ENCODE assay signal across 18 cellular contexts in the genomic region with DNA sequence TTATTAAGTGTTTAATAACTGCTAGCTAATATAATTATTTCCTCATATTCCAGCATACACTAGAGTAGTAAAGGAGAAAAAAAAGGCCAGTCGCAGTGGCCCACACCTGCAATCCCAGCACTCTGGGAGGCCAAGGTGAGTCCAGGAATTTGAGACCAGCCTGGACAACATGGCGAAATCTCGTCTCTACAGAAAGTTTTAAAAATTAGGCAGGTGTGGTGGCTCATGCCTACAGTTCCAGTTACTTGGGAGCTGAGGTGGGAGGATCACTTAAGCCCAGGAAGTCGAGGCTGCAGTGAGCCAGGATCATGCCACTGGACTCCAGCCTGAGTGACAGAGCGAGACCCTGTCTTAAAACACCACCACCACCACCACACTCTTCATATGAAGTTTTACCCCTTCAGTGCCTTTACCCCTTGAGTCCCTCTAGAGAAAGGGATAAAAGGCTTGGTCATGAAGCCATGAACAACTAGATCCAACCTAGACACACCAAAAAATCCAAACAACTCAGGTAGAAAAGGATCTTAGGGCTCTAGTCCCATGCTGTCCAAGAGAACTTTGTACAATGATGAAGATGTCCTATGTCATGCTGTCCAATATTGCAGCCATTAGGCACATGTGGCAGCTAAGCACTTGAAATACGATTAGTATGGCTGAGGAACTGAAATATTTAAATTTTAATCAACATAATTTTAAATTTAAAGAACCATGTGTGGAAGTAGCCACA. TPM values are rescaled to one million over a fixed set of nuclear protein-coding genes. Genes with fewer than 3 reads are reported as not detected.
DNase-seq lines count a peak whose midpoint lies in the region; ATAC-seq and TF ChIP-seq lines count a peak whose summit lies in the region.
"Had no signal": no experiment of that assay in that cellular context is flagged by ENCODE, and none has a peak within 500 bp of the region (broad histone marks: within the 10 kb centered on the region; RNA-seq: fewer than 3 reads in every experiment).

No MANE protein-coding gene starts in this region.

- intact Hi-C loops in IMR-90 (cut with micrococcal nuclease), result loop anchor here (1.0 to 2.0 kb wide), 2 partner anchors 9 to 29 kb away; partner anchors contain the start of gene ATXN2
- intact Hi-C loops in spleen (cut with DNase I; ENCODE audit: low total_unique reads), result no loop called here

- TF ChIP-seq CTCF in IMR-90 (conservative IDR thresholded peaks at IDR 0.05; ENCODE audit: low read depth, low read length) (no peak), brain microvascular endothelial cell (IDR thresholded peaks at IDR 0.05; ENCODE audit: low read depth, low read length, missing control alignments) (no peak), mesothelial cell of epicardium (IDR thresholded peaks at IDR 0.05; ENCODE audit: unreplicated experiment) (no peak), spleen (IDR thresholded peaks at IDR 0.05 in 8 of 11, conservative IDR thresholded peaks at IDR 0.05 in 3 of 11) (no peak)

- 0 out of 2 replicates have a peak overlapping the region, but pooled peaks have one; percentile 19 for H4K5ac ChIP-seq in IMR-90 (ENCODE audit: low read depth, low read length)

- H3K56ac ChIP-seq in IMR-90 (ENCODE audit: extremely low read depth, insufficient read depth, low read length), result peak overlapping the region; percentile 36; the same call in 1 of the 2 replicates

- peaks cover 7% of the 10 kb centered on the region for H3K36me3 Mint-ChIP-seq in CD4-positive, CD25-positive, alpha-beta regulatory T cell
- no peaks in the 10 kb centered on the region for H3K36me3 Mint-ChIP-seq in mesothelial cell of epicardium

- no peak overlapping the region for H3K4me3 Mint-ChIP-seq in CD4-positive, CD25-positive, alpha-beta regulatory T cell
- no peak overlapping the region for H3K4me3 Mint-ChIP-seq in mesothelial cell of epicardium
- H3K4me3 Mint-ChIP-seq: dendritic cell treated with granulocyte-macrophage colony-stimulating factor and Interleukin-4, amounts not matched to agents 40 ng/mL and 50 ng/mL, for 4 days had no signal

- H3K27ac ChIP-seq in CD4-positive, CD25-positive, alpha-beta regulatory T cell (ENCODE audit: insufficient read depth, low read length, poor library complexity, severe bottlenecking), result no peak overlapping the region
- peak overlapping the region; percentile 24; the same call in 1 of the 2 replicates for H3K27ac ChIP-seq in IMR-90 (ENCODE audit: insufficient read depth, low read length)
- H3K27ac ChIP-seq in brain microvascular endothelial cell, result peak overlapping the region; percentile 60
- H3K27ac ChIP-seq in spleen, result no peak overlapping the region
- H3K27ac ChIP-seq: neutrophil, SJCRH30, thyroid gland had no signal

- H2AK9ac ChIP-seq in IMR-90 (replicated peaks; ENCODE audit: low read depth, low read length, poor library complexity), result no peak overlapping the region

- H3K36me3 ChIP-seq in CD4-positive, CD25-positive, alpha-beta regulatory T cell (ENCODE audit: control insufficient read depth, insufficient read depth, low read length), result no peaks in the 10 kb centered on the region
- peaks cover 3% of the 10 kb centered on the region for H3K36me3 ChIP-seq in IMR-90 (ENCODE audit: control insufficient read depth, insufficient read depth, low read length)
- no peaks in the 10 kb centered on the region for H3K36me3 ChIP-seq in brain microvascular endothelial cell (replicated peaks)
- peaks cover 0 to 31% (median 0%) of the 10 kb centered on the region in 6 donors for H3K36me3 ChIP-seq in spleen
- H3K36me3 ChIP-seq: SJCRH30, thyroid gland had no signal

- peak overlapping the region; percentile 58 for H3K4ac ChIP-seq in IMR-90 (ENCODE audit: low read depth, low read length)

- H3K18ac ChIP-seq in IMR-90 (ENCODE audit: low read depth, low read length), result peak overlapping the region; percentile 42; the same call in 1 of the 2 replicates

- dilution Hi-C loops in IMR-90 (cut with HindIII; ENCODE audit: low sequenced_read_pairs, unreplicated experiment), result no loop called here

- H4K8ac ChIP-seq in IMR-90 (ENCODE audit: low read depth in 2 of 2, low read length in 2 of 2), result peak overlapping the region in 1 of 2 experiments; percentile 71; a peak in 3 of 4 replicates

- POLR2A ChIA-PET in IMR-90 (lab: Charles Lee; ENCODE audit: unreplicated experiment), result no interaction called here

- in situ Hi-C loops in IMR-90 (cut with MboI; ENCODE audit: low sequenced_read_pairs), result no loop called here
- in situ Hi-C loops in brain microvascular endothelial cell (cut with HindIII; ENCODE audit: low pct_ligation_motif_present, low sequenced_read_pairs), result no loop called here

- no TSS peak for BruUV-seq in IMR-90 (replicated peaks; lab: Mats Ljungman, UMichigan)

- no peaks in the 10 kb centered on the region for H3K27me3 Mint-ChIP-seq in CD4-positive, CD25-positive, alpha-beta regulatory T cell
- no peaks in the 10 kb centered on the region for H3K27me3 Mint-ChIP-seq in mesothelial cell of epicardium (ENCODE audit: low read depth)
- H3K27me3 Mint-ChIP-seq: dendritic cell treated with granulocyte-macrophage colony-stimulating factor and Interleukin-4, amounts not matched to agents 40 ng/mL and 50 ng/mL, for 4 days had no signal

- TF ChIP-seq RAD21 in IMR-90 (IDR thresholded peaks at IDR 0.05; ENCODE audit: low read length), result no peak

- DNase-seq in CD4-positive, CD25-positive, alpha-beta regulatory T cell, result no peak
- DNase-seq in IMR-90 (no peak), brain microvascular endothelial cell (no peak), mesothelial cell of epicardium (ENCODE audit: low spot score in 2 of 2, unreplicated experiment in 2 of 2) (no peak), D341Med (ENCODE audit: low spot score) (no peak), GM19240 (ENCODE audit: insufficient read length, low spot score) (no peak), NCI-H510A treated with DMSO at 0.1 percent for 48 hours (lab: John Stamatoyannopoulos, UW) (no peak), spleen (no peak)
- DNase-seq: left cardiac atrium; mucosa of descending colon; NCI-H2171 treated with DMSO at 0.1 percent for 48 hours; stimulated activated naive CD4-positive, alpha-beta T cell; thyroid gland had no signal

- H3K27ac Mint-ChIP-seq in CD4-positive, CD25-positive, alpha-beta regulatory T cell, result peak overlapping the region in 2 of 3 donors; percentile 36 to 57
- peak overlapping the region; percentile 83 for H3K27ac Mint-ChIP-seq in mesothelial cell of epicardium

- peaks cover 23 to 45% (median 28%) of the 10 kb centered on the region in 4 donors for H3K4me1 Mint-ChIP-seq in CD4-positive, CD25-positive, alpha-beta regulatory T cell
- peaks cover 31% of the 10 kb centered on the region for H3K4me1 Mint-ChIP-seq in mesothelial cell of epicardium

- peak overlapping the region; percentile 72 for H3K23ac ChIP-seq in IMR-90 (ENCODE audit: low read depth, low read length)

- H4K91ac ChIP-seq in IMR-90 (ENCODE audit: insufficient read depth, low read depth, low read length), result peak overlapping the region; percentile 65

- no peak for ATAC-seq in CD4-positive, CD25-positive, alpha-beta regulatory T cell (ENCODE audit: low read depth in 2 of 2)
- ATAC-seq in IMR-90 (ENCODE audit: low read depth), result no peak

- TF ChIP-seq POLR2A in IMR-90 (IDR thresholded peaks at IDR 0.05; ENCODE audit: low read depth, low read length) (no peak), spleen (IDR thresholded peaks at IDR 0.05) (no peak)

- peak overlapping the region; percentile 86 for H2BK120ac ChIP-seq in IMR-90 (ENCODE audit: low read depth, low read length)

- no peak overlapping the region for H3K4me3 ChIP-seq in CD4-positive, CD25-positive, alpha-beta regulatory T cell (ENCODE audit: low read depth, low read length)
- H3K4me3 ChIP-seq in IMR-90 (ENCODE audit: insufficient read depth, low read depth, low read length), result no peak overlapping the region
- no peak overlapping the region for H3K4me3 ChIP-seq in brain microvascular endothelial cell (ENCODE audit: low read depth, low read length)
- H3K4me3 ChIP-seq in spleen, result no peak overlapping the region
- H3K4me3 ChIP-seq: MG63, mucosa of descending colon, SJCRH30, thyroid gland had no signal

- H3K9ac ChIP-seq in IMR-90 (ENCODE audit: low read depth, low read length), result no peak overlapping the region

- peaks cover 18% of the 10 kb centered on the region for H3K9me1 ChIP-seq in IMR-90 (ENCODE audit: insufficient read depth, low read length)

- 88% methylated on average over 2 of the region's 6 CpGs; no CpG with 5 or more reads in 1 of the 2 experiments for WGBS in IMR-90 (ENCODE audit: extremely low coverage in 2 of 2, insufficient read length in 1 of 2), 2 experiments
- WGBS in spleen, 5 donors, result 85 to 93% (median 90%) methylated on average over 6 of the region's 6 CpGs

- H4K20me1 ChIP-seq in IMR-90 (ENCODE audit: insufficient read depth, low read length), result peaks cover 62% of the 10 kb centered on the region

- H3K79me1 ChIP-seq in IMR-90 (ENCODE audit: low read depth in 1 of 2, low read length in 2 of 2), result peaks cover 4 to 79% of the 10 kb centered on the region in 2 experiments; a peak in 3 of 4 replicates

- no peaks in the 10 kb centered on the region for H3K9me3 ChIP-seq in CD4-positive, CD25-positive, alpha-beta regulatory T cell (ENCODE audit: control insufficient read depth in 2 of 2, low read length in 2 of 2)
- no peaks in the 10 kb centered on the region for H3K9me3 ChIP-seq in IMR-90 (ENCODE audit: control insufficient read depth, insufficient read depth, low read length)
- H3K9me3 ChIP-seq in spleen, result no peaks in the 10 kb centered on the region
- H3K9me3 ChIP-seq: MG63, mucosa of descending colon, neutrophil, SJCRH30, thyroid gland had no signal

- H3K4me2 ChIP-seq in IMR-90 (ENCODE audit: low read depth, low read length), result peak overlapping the region; percentile 37; the same call in 1 of the 2 replicates

- no peaks in the 10 kb centered on the region for H3K27me3 ChIP-seq in CD4-positive, CD25-positive, alpha-beta regulatory T cell (ENCODE audit: control insufficient read depth, insufficient read depth, low read length)
- H3K27me3 ChIP-seq in IMR-90 (ENCODE audit: control insufficient read depth, insufficient read depth, low read length) (no peaks in the 10 kb centered on the region), brain microvascular endothelial cell (replicated peaks) (no peaks in the 10 kb centered on the region), spleen (replicated peaks in 1 of 7) (no peaks in the 10 kb centered on the region)
- H3K27me3 ChIP-seq: MG63, neutrophil, SJCRH30, thyroid gland had no signal

- H3K4me1 ChIP-seq in CD4-positive, CD25-positive, alpha-beta regulatory T cell (ENCODE audit: control insufficient read depth, insufficient read depth, low read length, poor library complexity, severe bottlenecking), result no peaks in the 10 kb centered on the region
- H3K4me1 ChIP-seq in IMR-90 (ENCODE audit: control insufficient read depth, insufficient read depth, low read length), result peaks cover 17% of the 10 kb centered on the region
- H3K4me1 ChIP-seq in spleen, result peaks cover 7 to 51% (median 28%) of the 10 kb centered on the region in 6 donors

- CTCF ChIA-PET in IMR-90 (lab: Yijun Ruan, JAX), result no interaction called here

- H2AK5ac ChIP-seq in IMR-90 (ENCODE audit: low read depth, low read length), result peak overlapping the region; percentile 32

- H3K9me3 Mint-ChIP-seq in CD4-positive, CD25-positive, alpha-beta regulatory T cell, result peaks cover 0 to 1% (median 0%) of the 10 kb centered on the region in 7 donors
- H3K9me3 Mint-ChIP-seq in mesothelial cell of epicardium, result no peaks in the 10 kb centered on the region
- H3K9me3 Mint-ChIP-seq: activated T-helper 2 cell treated with anti-CD3 and anti-CD28 coated beads, Interferon-gamma antibody, Interleukin-2, Interleukin-4, amounts not matched to agents 10 μg/mL and 5 μg/mL and 100 μg/mL, durations not matched to agents 14 hours and 24 hours and 36 hours; dendritic cell treated with granulocyte-macrophage colony-stimulating factor and Interleukin-4, amounts not matched to agents 40 ng/mL and 50 ng/mL, for 4 days had no signal

- H3K14ac ChIP-seq in IMR-90 (replicated peaks; ENCODE audit: low read depth, low read length), result peak overlapping the region; percentile 72

- no peak overlapping the region for H2AFZ ChIP-seq in IMR-90 (replicated peaks; ENCODE audit: low read length, poor library complexity)

- peak overlapping the region; percentile 84 for H2BK20ac ChIP-seq in IMR-90 (ENCODE audit: low read depth, low read length)

- H2BK15ac ChIP-seq in IMR-90 (ENCODE audit: low read depth, low read length), result peak overlapping the region; percentile 59; the same call in 2 of the 3 replicates

- H2BK5ac ChIP-seq in IMR-90 (ENCODE audit: low read depth, low read length, poor library complexity, severe bottlenecking), result peak overlapping the region; percentile 83

RNA-seq across cellular contexts. Expression of gene ATXN2, which starts 29.6 kb away (rescaled TPM):
- total RNA-seq in CD4-positive, CD25-positive, alpha-beta regulatory T cell, result 43.1 TPM
- 10 to 100 TPM in 3 of 4 donors, 1 to 10 TPM in 1; 9.7 to 15.5 (median 14.3) TPM for polyA plus RNA-seq in CD4-positive, CD25-positive, alpha-beta regulatory T cell
- total RNA-seq in IMR-90 (2012; rRNA removed) (12.4 and 20.6 TPM in 2 replicates), mesothelial cell of epicardium (149 to 152 TPM (median 150 TPM) in 3 replicates), spleen (10 to 100 TPM; 51.7 to 77.8 (median 62.7) TPM)
- polyA plus RNA-seq in IMR-90 (2012; rRNA removed) (63.3 and 66.5 TPM in 2 replicates), spleen (10 to 100 TPM in 2 of 3 donors, 1 to 10 TPM in 1; 7.7 to 14.5 (median 10.4) TPM)
- 21.7 and 52.9 TPM in 2 replicates for polyA plus RNA-seq in IMR-90 (2012; cell fraction: cytosol; rRNA removed)
- polyA plus RNA-seq in IMR-90 (2012; cell fraction: nucleus; rRNA removed; ENCODE audit: low replicate concordance), result 171 and 246 TPM in 2 replicates

Comparison
In these comparisons a context has a peak if more than half of its experiments do, and no peak if none do; other contexts are left out.
1. H3K27ac ChIP-seq: peak in IMR-90 (single experiment) and brain microvascular endothelial cell (single experiment); none in CD4-positive, CD25-positive, alpha-beta regulatory T cell (single experiment) and spleen (0 of 8).